22 cellular contexts compared by ENCODE assay signal in genomic region chr2:231455890-231456289, GRCh38. TPM values are rescaled to one million over a fixed set of nuclear protein-coding genes. Genes with fewer than 3 reads are reported as not detected.
A peak's percentile ranks its signal among the peaks of the same experiment; 100 is the strongest.
DNase-seq lines count a peak whose midpoint lies in the region; ATAC-seq and TF ChIP-seq lines count a peak whose summit lies in the region.
"Had no signal": no experiment of that assay in that cellular context is flagged by ENCODE, and none has a peak within 500 bp of the region (broad histone marks: within the 10 kb centered on the region; RNA-seq: fewer than 3 reads in every experiment).

No MANE protein-coding gene starts in this region.

- peaks cover 58% of the 10 kb centered on the region for H4K20me1 ChIP-seq in KMS-11 (ENCODE audit: insufficient read depth)

- TF ChIP-seq CTCF in KMS-11 (conservative IDR thresholded peaks at IDR 0.05; ENCODE audit: low read depth, low read length) (no peak), chondrocyte (IDR thresholded peaks at IDR 0.05) (no peak), progenitor cell of endocrine pancreas (IDR thresholded peaks at IDR 0.05; ENCODE audit: unreplicated experiment) (no peak), coronary artery (IDR thresholded peaks at IDR 0.05) (no peak)

- no peak overlapping the region for H3K4me3 Mint-ChIP-seq in activated naive CD4-positive, alpha-beta T cell treated with anti-CD3 and anti-CD28 coated beads, Interleukin-2, amount 10 ng/mL, durations not matched to agents 7 days and 5 days
- H3K4me3 Mint-ChIP-seq in chondrocyte (ENCODE audit: unreplicated experiment) (no peak overlapping the region), progenitor cell of endocrine pancreas (ENCODE audit: low read depth) (no peak overlapping the region)
- H3K4me3 Mint-ChIP-seq: activated CD4-positive, alpha-beta memory T cell treated with anti-CD3 and anti-CD28 coated beads for 36 hours had no signal

- no peaks in the 10 kb centered on the region for H3K9me3 Mint-ChIP-seq in activated naive CD4-positive, alpha-beta T cell treated with anti-CD3 and anti-CD28 coated beads, Interleukin-2, amount 10 ng/mL, durations not matched to agents 7 days and 5 days
- no peaks in the 10 kb centered on the region for H3K9me3 Mint-ChIP-seq in chondrocyte (ENCODE audit: low read depth)
- H3K9me3 Mint-ChIP-seq in progenitor cell of endocrine pancreas (ENCODE audit: low read depth), result no peaks in the 10 kb centered on the region
- H3K9me3 Mint-ChIP-seq: activated CD4-positive, alpha-beta memory T cell treated with anti-CD3 and anti-CD28 coated beads for 36 hours; CD4-positive, CD25-positive, alpha-beta regulatory T cell; IgD-negative memory B cell; neural crest cell had no signal

- H3K36me3 Mint-ChIP-seq in activated naive CD4-positive, alpha-beta T cell treated with anti-CD3 and anti-CD28 coated beads, Interleukin-2, amount 10 ng/mL, durations not matched to agents 7 days and 5 days, result peaks cover 77% of the 10 kb centered on the region
- peaks cover 52% of the 10 kb centered on the region for H3K36me3 Mint-ChIP-seq in chondrocyte (ENCODE audit: low read depth)
- H3K36me3 Mint-ChIP-seq in progenitor cell of endocrine pancreas (ENCODE audit: insufficient read depth), result peaks cover 48% of the 10 kb centered on the region

- H2AFZ ChIP-seq in KMS-11 (ENCODE audit: low read depth), result no peak overlapping the region

- peaks cover 27% of the 10 kb centered on the region for H3K4me1 Mint-ChIP-seq in activated naive CD4-positive, alpha-beta T cell treated with anti-CD3 and anti-CD28 coated beads, Interleukin-2, amount 10 ng/mL, durations not matched to agents 7 days and 5 days
- peaks cover 9% of the 10 kb centered on the region for H3K4me1 Mint-ChIP-seq in chondrocyte (ENCODE audit: low read depth)
- H3K4me1 Mint-ChIP-seq in progenitor cell of endocrine pancreas (ENCODE audit: low read depth), result peaks cover 6% of the 10 kb centered on the region

- no peak overlapping the region for H3K4me2 ChIP-seq in KMS-11

- no peaks in the 10 kb centered on the region for H3K9me3 ChIP-seq in effector memory CD4-positive, alpha-beta T cell (ENCODE audit: control insufficient read depth, low read length)
- H3K9me3 ChIP-seq: gastroesophageal sphincter, mucosa of descending colon, transverse colon had no signal

- CTCF ChIA-PET in activated naive CD4-positive, alpha-beta T cell treated with anti-CD3 and anti-CD28 coated beads, Interleukin-2, amount 10 ng/mL, durations not matched to agents 7 days and 5 days (lab: Charles Lee), result interaction anchor here (0.6 to 1.7 kb wide), 3 partner anchors 26 to 228 kb away, joined by 3 to 6 read pairs (median 4); no protein-coding TSS in a partner anchor

- H3K79me2 ChIP-seq in KMS-11 (ENCODE audit: insufficient read depth, low read depth), result peaks cover 43% of the 10 kb centered on the region

- peaks cover 58% of the 10 kb centered on the region; the same call in 1 of the 2 replicates for H3K36me3 ChIP-seq in KMS-11 (ENCODE audit: insufficient read depth)
- peaks cover 81% of the 10 kb centered on the region for H3K36me3 ChIP-seq in effector memory CD4-positive, alpha-beta T cell (ENCODE audit: control insufficient read depth, insufficient read depth, low read length)

- no peak for ATAC-seq in HG02852 (IDR thresholded peaks at IDR 0.05; ENCODE audit: unreplicated experiment)
- ATAC-seq: gastroesophageal sphincter, mucosa of descending colon, sciatic nerve had no signal

- H3K27me3 ChIP-seq in KMS-11 (ENCODE audit: insufficient read depth, low read depth), result no peaks in the 10 kb centered on the region
- H3K27me3 ChIP-seq in effector memory CD4-positive, alpha-beta T cell (replicated peaks; ENCODE audit: control insufficient read depth, insufficient read depth, low read length, poor library complexity, severe bottlenecking), result no peaks in the 10 kb centered on the region
- H3K27me3 ChIP-seq: gastroesophageal sphincter, transverse colon had no signal

- H3K27me3 Mint-ChIP-seq in activated naive CD4-positive, alpha-beta T cell treated with anti-CD3 and anti-CD28 coated beads, Interleukin-2, amount 10 ng/mL, durations not matched to agents 7 days and 5 days, result no peaks in the 10 kb centered on the region
- no peaks in the 10 kb centered on the region for H3K27me3 Mint-ChIP-seq in chondrocyte (ENCODE audit: low read depth)
- no peaks in the 10 kb centered on the region for H3K27me3 Mint-ChIP-seq in progenitor cell of endocrine pancreas
- H3K27me3 Mint-ChIP-seq: activated CD4-positive, alpha-beta memory T cell treated with anti-CD3 and anti-CD28 coated beads for 36 hours; IgD-negative memory B cell had no signal

- peak overlapping the region; percentile 37 for H3K27ac Mint-ChIP-seq in activated naive CD4-positive, alpha-beta T cell treated with anti-CD3 and anti-CD28 coated beads, Interleukin-2, amount 10 ng/mL, durations not matched to agents 7 days and 5 days
- H3K27ac Mint-ChIP-seq in chondrocyte (ENCODE audit: unreplicated experiment) (peak overlapping the region; percentile 22), progenitor cell of endocrine pancreas (peak overlapping the region; percentile 33)

- peaks cover 31% of the 10 kb centered on the region for H3K4me1 ChIP-seq in KMS-11 (ENCODE audit: low read depth, poor library complexity, severe bottlenecking)
- H3K4me1 ChIP-seq in effector memory CD4-positive, alpha-beta T cell (ENCODE audit: control insufficient read depth, insufficient read depth, low read length, poor library complexity, severe bottlenecking), result no peaks in the 10 kb centered on the region

- no peak for DNase-seq in activated naive CD4-positive, alpha-beta T cell treated with anti-CD3 and anti-CD28 coated beads, Interleukin-2, amount 10 ng/mL, durations not matched to agents 7 days and 5 days
- no peak for DNase-seq in activated naive CD4-positive, alpha-beta T cell treated with anti-CD3 and anti-CD28 coated beads, Interleukin-2, amount 50 U/mL, for 16 hours
- DNase-seq in chondrocyte (ENCODE audit: low spot score), result no peak
- no peak for DNase-seq in progenitor cell of endocrine pancreas (ENCODE audit: low spot score, unreplicated experiment)
- no peak for DNase-seq in effector memory CD4-positive, alpha-beta T cell
- no peak for DNase-seq in coronary artery (ENCODE audit: low spot score)
- DNase-seq: activated CD4-positive, alpha-beta memory T cell treated with anti-CD3 and anti-CD28 coated beads for 36 hours; CD4-positive, CD25-positive, alpha-beta regulatory T cell; DMS 273 treated with DMSO at 0.1 percent for 48 hours; mucosa of descending colon; NCI-H1105 treated with DMSO at 0.1 percent for 48 hours; NCI-H2029; NCI-H345; NCI-H774; T-helper 9 cell; transverse colon had no signal

- H3K27ac ChIP-seq in KMS-11, result peak overlapping the region; percentile 4; the same call in 1 of the 2 replicates
- no peak overlapping the region for H3K27ac ChIP-seq in effector memory CD4-positive, alpha-beta T cell (ENCODE audit: insufficient read depth, low read length, poor library complexity, severe bottlenecking)
- no peak overlapping the region for H3K27ac ChIP-seq in coronary artery
- H3K27ac ChIP-seq: gastroesophageal sphincter, transverse colon had no signal

- no peak overlapping the region for H3K9ac ChIP-seq in KMS-11

- H3K4me3 ChIP-seq in KMS-11 (IDR thresholded peaks at IDR 0.05; ENCODE audit: insufficient read depth, low read depth, low read length) (no peak overlapping the region), coronary artery (no peak overlapping the region)
- H3K4me3 ChIP-seq in effector memory CD4-positive, alpha-beta T cell (ENCODE audit: insufficient read depth, low read depth, low read length, poor library complexity, severe bottlenecking), result no peak overlapping the region
- H3K4me3 ChIP-seq: gastroesophageal sphincter, mucosa of descending colon, transverse colon had no signal

RNA-seq across cellular contexts. Expression of gene NCL, which starts 8.4 kb away (rescaled TPM):
- total RNA-seq in chondrocyte, result 298 to 471 TPM (median 302 TPM) in 3 replicates
- total RNA-seq in progenitor cell of endocrine pancreas, result 588 and 589 TPM in 2 replicates
